Comparison of ENCODE assay signal across 17 cellular contexts in the genomic region with DNA sequence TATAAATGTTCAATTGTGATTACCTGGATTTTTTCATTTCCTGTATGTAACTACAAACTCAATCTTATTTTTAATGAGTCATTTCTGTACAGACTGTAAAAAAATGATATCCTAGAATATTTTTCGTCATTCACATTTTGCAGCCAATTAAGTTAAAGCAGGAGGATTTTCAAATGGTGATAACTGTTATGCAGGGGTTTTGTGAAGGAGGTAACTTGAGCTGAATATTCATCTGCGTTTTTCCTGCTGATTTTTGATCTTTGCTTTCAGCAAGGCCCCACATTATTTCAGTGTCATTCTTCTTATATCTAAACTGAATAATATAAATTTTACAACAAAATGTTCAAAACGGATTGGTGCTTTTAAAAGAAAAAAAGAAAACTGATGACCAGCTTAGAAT.
DNase-seq lines count a peak whose midpoint lies in the region; ATAC-seq, FAIRE-seq and TF ChIP-seq lines count a peak whose summit lies in the region.
"Had no signal": no experiment of that assay in that cellular context is flagged by ENCODE, and none has a peak within 500 bp of the region (broad histone marks: within the 10 kb centered on the region; RNA-seq: fewer than 3 reads in every experiment).

No MANE protein-coding gene starts in this region.

- H3K79me2 ChIP-seq in GM23248 (ENCODE audit: insufficient read depth) (no peaks in the 10 kb centered on the region), OCI-LY7 (ENCODE audit: insufficient read depth, low read depth, low read length) (no peaks in the 10 kb centered on the region)

- H3K9me2 ChIP-seq in GM23248 (ENCODE audit: insufficient read depth): no peaks in the 10 kb centered on the region
- no peaks in the 10 kb centered on the region for H3K9me2 ChIP-seq in OCI-LY7 (ENCODE audit: insufficient read depth, low read length)

- H3K4me2 ChIP-seq in GM23248 (ENCODE audit: unreplicated experiment): peak overlapping the region; percentile 76
- no peak overlapping the region for H3K4me2 ChIP-seq in OCI-LY7 (ENCODE audit: low read length)
- H3K4me2 ChIP-seq: BLaER1 had no signal

- BruUV-seq in OCI-LY7 (replicated peaks; lab: Mats Ljungman, UMichigan): no TSS peak

- H2AFZ ChIP-seq in GM23248 (no peak overlapping the region), OCI-LY7 (ENCODE audit: low read length) (no peak overlapping the region)

- H3F3A ChIP-seq in GM23248 (ENCODE audit: insufficient read depth): peaks cover 18% of the 10 kb centered on the region

- H3K9ac ChIP-seq in GM23248: no peak overlapping the region
- H3K9ac ChIP-seq: BLaER1 had no signal

- peak; percentile 46 for FAIRE-seq in A204.1 (lab: Jason Lieb, UNC)
- FAIRE-seq: HepG2 had no signal

- no peak for TF ChIP-seq EP300 in upper lobe of left lung (IDR thresholded peaks at IDR 0.05)

- H3K36me3 ChIP-seq in GM23248 (ENCODE audit: low read depth): no peaks in the 10 kb centered on the region
- H3K36me3 ChIP-seq in RWPE2 (ENCODE audit: low read depth): peaks cover 73% of the 10 kb centered on the region
- H3K36me3 ChIP-seq in WERI-Rb-1: peaks cover 36% of the 10 kb centered on the region
- peaks cover 45% of the 10 kb centered on the region; the same call in 1 of the 2 replicates for H3K36me3 ChIP-seq in OCI-LY7 (ENCODE audit: insufficient read depth, low read length)
- H3K36me3 ChIP-seq in upper lobe of left lung: peaks cover 0 to 12% (median 4%) of the 10 kb centered on the region in 4 donors
- H3K36me3 ChIP-seq: ovary had no signal

- no peak overlapping the region; the same call in 1 of the 2 replicates for H3K4me3 ChIP-seq in GM23248
- no peak overlapping the region for H3K4me3 ChIP-seq in RWPE2 (ENCODE audit: severe bottlenecking)
- H3K4me3 ChIP-seq in fibroblast of pulmonary artery (replicated peaks; ENCODE audit: low read depth, low read length): peak overlapping the region; percentile 6
- H3K4me3 ChIP-seq in WERI-Rb-1 (ENCODE audit: low read depth, low read length): no peak overlapping the region
- no peak overlapping the region for H3K4me3 ChIP-seq in OCI-LY7 (ENCODE audit: low read depth, low read length, poor library complexity, severe bottlenecking)
- no peak overlapping the region for H3K4me3 ChIP-seq in upper lobe of left lung
- H3K4me3 ChIP-seq: BLaER1, GM12878, ovary had no signal

- no peaks in the 10 kb centered on the region for H3K9me3 ChIP-seq in GM23248 (ENCODE audit: low read depth)
- no peaks in the 10 kb centered on the region for H3K9me3 ChIP-seq in RWPE2 (ENCODE audit: severe bottlenecking)
- H3K9me3 ChIP-seq in WERI-Rb-1 (ENCODE audit: severe bottlenecking): no peaks in the 10 kb centered on the region
- no peaks in the 10 kb centered on the region for H3K9me3 ChIP-seq in OCI-LY7 (ENCODE audit: low read length)
- H3K9me3 ChIP-seq in upper lobe of left lung: no peaks in the 10 kb centered on the region
- H3K9me3 ChIP-seq: BLaER1, ovary had no signal

- no peak for TF ChIP-seq POLR2A in upper lobe of left lung (IDR thresholded peaks at IDR 0.05)

- CTCF ChIA-PET in OCI-LY7 (lab: Charles Lee; ENCODE audit: unreplicated experiment): no interaction called here

- H3K4me1 ChIP-seq in GM23248 (ENCODE audit: insufficient read depth) (peaks cover 40% of the 10 kb centered on the region), RWPE2 (ENCODE audit: insufficient read depth, poor library complexity, severe bottlenecking) (peaks cover 25% of the 10 kb centered on the region), OCI-LY7 (ENCODE audit: insufficient read depth, low read length, poor library complexity, severe bottlenecking) (no peaks in the 10 kb centered on the region), upper lobe of left lung (peaks cover 0 to 5% (median 2%) of the 10 kb centered on the region in 4 donors)
- H3K4me1 ChIP-seq: BLaER1 had no signal

- H3K27ac ChIP-seq in GM23248 (no peak overlapping the region), RWPE2 (ENCODE audit: poor library complexity, severe bottlenecking) (peak overlapping the region; percentile 65), WERI-Rb-1 (no peak overlapping the region), OCI-LY7 (ENCODE audit: low read depth, low read length, poor library complexity, severe bottlenecking) (no peak overlapping the region), upper lobe of left lung (no peak overlapping the region)
- H3K27ac ChIP-seq: BLaER1, ovary had no signal

- POLR2A ChIA-PET in OCI-LY7 (lab: Charles Lee): no interaction called here

- DNase-seq in GM23248 (no peak), RWPE2 (ENCODE audit: low spot score) (no peak), fibroblast of pulmonary artery (ENCODE audit: low read depth) (no peak), WERI-Rb-1 (no peak), OCI-LY7 (ENCODE audit: low spot score) (no peak), upper lobe of left lung (no peak)
- DNase-seq in stimulated activated CD4-positive, alpha-beta T cell treated with anti-CD3 and anti-CD28 coated beads, Interleukin-1b, Interleukin-23, amount 100 ng/mL, for 48 hours: no peak
- DNase-seq: activated CD8-positive, alpha-beta T cell treated with anti-CD3 and anti-CD28 coated beads for 36 hours; DND-41; left ventricle myocardium superior; NCI-H187; ovary; stimulated activated CD4-positive, alpha-beta T cell treated with anti-CD3 and anti-CD28 coated beads, Interleukin-4, amount 100 ng/mL, for 1 hour had no signal

- ATAC-seq in RWPE2 (ENCODE audit: low read depth) (no peak), upper lobe of left lung (ENCODE audit: low FRiP score in 2 of 2) (no peak)

- in situ Hi-C loops in GM23248 (cut with MboI): no loop called here

- no peaks in the 10 kb centered on the region for H4K20me1 ChIP-seq in GM23248 (ENCODE audit: insufficient read depth)
- no peaks in the 10 kb centered on the region for H4K20me1 ChIP-seq in OCI-LY7 (ENCODE audit: insufficient read depth, low read length)
- H4K20me1 ChIP-seq: BLaER1 had no signal

- no peak for TF ChIP-seq CTCF in RWPE2 (IDR thresholded peaks at IDR 0.05; ENCODE audit: poor library complexity, severe bottlenecking)
- TF ChIP-seq CTCF in fibroblast of pulmonary artery (IDR thresholded peaks at IDR 0.05; ENCODE audit: low read length, missing control alignments): no peak
- no peak for TF ChIP-seq CTCF in WERI-Rb-1 (IDR thresholded peaks at IDR 0.05; ENCODE audit: low read depth, low read length)
- TF ChIP-seq CTCF in OCI-LY7 (conservative IDR thresholded peaks at IDR 0.05; ENCODE audit: low read length): no peak
- no peak for TF ChIP-seq CTCF in upper lobe of left lung (IDR thresholded peaks at IDR 0.05)

- H3K27me3 ChIP-seq in GM23248 (replicated peaks; ENCODE audit: insufficient read depth): no peaks in the 10 kb centered on the region
- H3K27me3 ChIP-seq in RWPE2 (ENCODE audit: insufficient read depth, poor library complexity, severe bottlenecking): no peaks in the 10 kb centered on the region
- H3K27me3 ChIP-seq in WERI-Rb-1 (ENCODE audit: insufficient read depth, low read depth, severe bottlenecking): no peaks in the 10 kb centered on the region
- H3K27me3 ChIP-seq in upper lobe of left lung: no peaks in the 10 kb centered on the region
- H3K27me3 ChIP-seq: BLaER1, ovary had no signal

- intact Hi-C loops in OCI-LY7 (cut with micrococcal nuclease; ENCODE audit: unreplicated experiment): no loop called here

- WGBS in GM23248 (ENCODE audit: low coverage in 1 of 2, low lambda C conversion rate in 2 of 2, missing lambda C conversion rate in 2 of 2), 2 experiments: 59 to 63% methylated on average over 3 of the region's 3 CpGs
- 87 to 92% methylated on average over 3 of the region's 3 CpGs for WGBS in upper lobe of left lung, 2 donors
